Comparison of ENCODE assay signal across 19 cellular contexts in the genomic region with DNA sequence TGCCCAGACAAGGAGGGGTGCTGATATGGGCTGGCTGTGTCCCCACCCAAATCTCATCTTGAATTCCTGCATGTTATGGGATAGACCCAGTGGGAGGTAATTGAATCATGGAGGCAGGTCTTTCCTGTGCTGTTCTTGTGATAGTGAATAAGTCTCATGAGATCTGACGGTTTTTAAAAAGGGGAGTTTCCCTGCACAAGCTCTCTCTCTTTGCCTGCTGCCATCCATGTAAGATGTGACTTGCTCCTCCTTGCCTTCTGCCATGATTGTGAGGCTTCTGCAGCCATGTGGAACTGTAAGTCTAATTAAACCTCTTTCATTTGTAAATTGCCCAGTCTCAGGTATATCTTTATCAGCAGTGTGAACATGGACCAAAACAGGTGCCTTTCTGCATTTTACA. TPM values are rescaled to one million over a fixed set of nuclear protein-coding genes. Genes with fewer than 3 reads are reported as not detected.
"Had no signal": no experiment of that assay in that cellular context is flagged by ENCODE, and none has a peak within 500 bp of the region (broad histone marks: within the 10 kb centered on the region; RNA-seq: fewer than 3 reads in every experiment).

No MANE protein-coding gene starts in this region.

RNA-seq across cellular contexts. Expression of a gene that starts 3.8 kb away (rescaled TPM):
- total RNA-seq: naive thymus-derived CD4-positive, alpha-beta T cell; natural killer cell; neural crest cell; occipital lobe; pulmonary artery endothelial cell; right atrium auricular region; stomach; temporal lobe; transverse colon; ureter; vagina had no signal
- polyA plus RNA-seq: naive thymus-derived CD4-positive, alpha-beta T cell had no signal

RNA-seq across cellular contexts. Expression of a gene that starts 31.8 kb away (rescaled TPM):
- total RNA-seq: natural killer cell, neural crest cell, occipital lobe, osteoblast, ovary, pulmonary artery endothelial cell, right atrium auricular region, sciatic nerve, smooth muscle cell, stomach, subcutaneous adipose tissue, temporal lobe, thoracic aorta, thyroid gland, transverse colon, upper lobe of left lung, vagina had no signal
- polyA plus RNA-seq: ovary, smooth muscle cell had no signal
